In the genomic region with DNA sequence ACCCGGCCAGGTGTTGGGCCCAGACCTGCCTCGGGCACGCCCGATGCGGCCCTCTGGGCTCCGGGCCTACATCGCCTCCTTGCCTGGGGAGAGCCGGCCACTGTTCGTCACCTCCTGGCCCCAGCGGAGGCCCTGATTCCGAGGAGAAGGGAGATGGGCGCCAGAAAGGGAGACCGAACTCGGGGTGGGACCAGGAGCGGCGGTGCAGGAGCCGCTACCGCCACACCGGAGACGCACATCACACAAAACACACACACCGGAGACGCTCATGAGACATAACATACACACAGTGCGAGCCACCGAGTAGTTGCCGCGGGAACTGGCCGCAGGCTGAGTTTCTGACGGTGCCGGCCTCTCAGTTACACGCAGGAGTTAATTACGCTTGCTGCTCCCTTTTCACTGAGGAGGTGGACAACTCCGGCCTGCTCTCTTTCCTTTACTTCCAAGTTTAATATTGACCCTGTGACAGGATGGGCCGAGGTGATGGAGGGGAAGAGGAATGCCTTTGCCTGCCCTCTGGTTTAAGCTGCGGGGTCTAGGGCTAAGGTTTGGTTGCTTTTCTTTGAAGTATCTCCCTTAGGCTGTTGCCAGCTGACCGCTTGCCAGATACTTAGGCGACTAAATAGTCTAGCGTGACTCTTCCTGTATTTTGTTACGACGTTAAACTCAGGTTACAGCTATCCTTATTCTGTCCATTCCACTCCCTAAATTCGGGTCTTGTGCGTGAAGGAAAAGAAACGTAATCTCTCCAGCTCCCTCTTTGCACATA, we compare ENCODE assay signal across 7 cellular contexts. TPM values are rescaled to one million over a fixed set of nuclear protein-coding genes. Genes with fewer than 3 reads are reported as not detected.
DNase-seq lines count a peak whose midpoint lies in the region; ATAC-seq and FAIRE-seq lines count a peak whose summit lies in the region.

No MANE protein-coding gene starts in this region.

- peaks cover 5 to 17% (median 15%) of the 10 kb centered on the region in 3 donors for H3K27me3 Mint-ChIP-seq in immature natural killer cell (ENCODE audit: low read depth in 3 of 3)

- H3K4me1 Mint-ChIP-seq in immature natural killer cell: peaks cover 40 to 66% of the 10 kb centered on the region in 2 donors

- 0% methylated on average over 38 to 42 of the region's 42 CpGs for WGBS in small intestine, 3 donors

- peak; percentile 37 for ATAC-seq in GM21447 (IDR thresholded peaks at IDR 0.05; ENCODE audit: unreplicated experiment)

- peak overlapping the region; percentile 98 to 100 for H3K27ac ChIP-seq in small intestine (ENCODE audit: low read depth in 1 of 2, low read length in 1 of 2)

- H3K27ac Mint-ChIP-seq in immature natural killer cell: peak overlapping the region; percentile 97 to 99 (median 98)

- H3K4me3 Mint-ChIP-seq in immature natural killer cell: peak overlapping the region; percentile 94 to 100 (median 97)

- H3K9me3 Mint-ChIP-seq in immature natural killer cell: no peaks in the 10 kb centered on the region

- peaks cover 0 to 5% (median 3%) of the 10 kb centered on the region in 3 donors for H3K36me3 Mint-ChIP-seq in immature natural killer cell

- peaks cover 0 to 2% of the 10 kb centered on the region in 2 donors for H3K4me1 ChIP-seq in small intestine (ENCODE audit: control insufficient read depth in 2 of 2, insufficient read depth in 1 of 2, low read depth in 1 of 2, low read length in 1 of 2)

- no peaks in the 10 kb centered on the region for H3K27me3 ChIP-seq in small intestine (ENCODE audit: control insufficient read depth in 2 of 2, insufficient read depth in 2 of 2, low read length in 2 of 2)

- H3K9me3 ChIP-seq in small intestine (ENCODE audit: control insufficient read depth, low read depth): no peaks in the 10 kb centered on the region

- DNase-seq in GF-D8 (lab: John Stamatoyannopoulos, UW) (peak; percentile 25), HS-27A (ENCODE audit: low read depth) (peak; percentile 51), RKO (ENCODE audit: low spot score) (peak; percentile 78), brain pericyte (ENCODE audit: low read depth, low spot score) (peak; percentile 29), immature natural killer cell (no peak), small intestine (peak; percentile 54)

- H3K36me3 ChIP-seq in small intestine (ENCODE audit: control insufficient read depth in 2 of 2, insufficient read depth in 2 of 2, low read length in 2 of 2): peaks cover 0 to 2% of the 10 kb centered on the region in 2 donors

- peak overlapping the region; percentile 79 to 99 for H3K4me3 ChIP-seq in small intestine (ENCODE audit: low read depth in 1 of 2, low read length in 2 of 2)

- FAIRE-seq in small intestine (lab: Jason Lieb, UNC): no peak

RNA-seq across cellular contexts. Expression of gene PCNP, which starts 0.6 kb away (rescaled TPM):
- polyA plus RNA-seq in immature natural killer cell: 100 to 1,000 TPM; 113 to 167 (median 123) TPM
- polyA plus RNA-seq in small intestine: 10 to 100 TPM; 71.1 to 80.9 (median 73.0) TPM

RNA-seq across cellular contexts. Expression of gene TRMT10C, which starts 12.9 kb away (rescaled TPM):
- polyA plus RNA-seq in immature natural killer cell (10 to 100 TPM; 27.5 to 33.6 (median 28.8) TPM), small intestine (10 to 100 TPM; 13.8 to 23.7 (median 15.7) TPM)

Comparison
In these comparisons a context has a peak if more than half of its experiments do, and no peak if none do; other contexts are left out.
1. DNase-seq: peak in GF-D8 (single experiment), HS-27A (single experiment), RKO (single experiment), brain pericyte (single experiment) and small intestine (single experiment); none in immature natural killer cell (0 of 3).